Comparison of ENCODE assay signal across 1 cellular context in the genomic region with DNA sequence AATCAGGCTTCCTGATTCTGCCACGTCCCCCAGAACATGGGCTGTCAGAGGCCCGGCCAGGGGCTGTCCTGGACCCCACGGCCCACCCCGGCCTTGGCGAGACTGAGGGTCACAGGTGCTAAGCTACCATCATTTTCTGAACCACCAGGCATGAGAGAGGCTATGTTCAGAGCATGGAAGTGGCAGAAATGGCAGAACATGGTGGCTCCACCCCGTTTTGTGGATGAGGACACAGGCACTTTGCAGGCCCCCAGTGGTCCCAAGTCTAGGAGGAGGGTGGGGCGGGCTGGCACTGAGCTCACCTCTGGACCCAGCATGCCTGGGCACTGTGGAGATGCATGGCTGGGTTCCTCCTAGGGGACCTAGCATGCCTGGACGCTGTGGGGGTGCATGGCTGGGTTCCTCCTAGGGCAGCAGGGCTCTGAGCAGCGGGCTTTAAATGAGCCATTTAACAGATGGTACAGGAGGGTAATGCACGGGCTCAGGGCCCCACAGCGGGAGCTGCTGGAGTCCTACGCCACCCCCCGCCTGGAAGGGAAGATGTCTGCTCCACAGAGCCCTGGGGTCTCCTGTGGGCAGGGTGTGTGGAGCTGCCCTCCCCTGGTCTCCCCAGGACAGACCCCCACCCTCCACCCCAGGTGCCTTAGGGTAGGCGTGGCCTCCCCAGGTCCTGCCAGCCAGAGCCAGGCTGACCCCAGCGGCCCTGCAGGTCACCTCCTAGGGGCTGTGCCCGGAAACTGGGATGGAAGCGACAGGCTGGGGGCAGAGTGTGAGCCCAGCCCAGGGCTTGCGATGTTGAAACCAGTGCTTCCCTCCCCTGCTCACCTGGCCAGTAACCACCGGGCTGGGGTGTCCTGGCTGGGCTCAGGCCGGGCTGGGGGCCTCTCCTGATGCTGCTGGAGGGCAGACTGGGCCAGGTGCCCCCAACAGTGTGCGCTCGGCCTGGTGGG.
TF ChIP-seq lines count a peak whose summit lies in the region.

No MANE protein-coding gene starts in this region.

TF ChIP-seq in A549, 52 proteins besides CTCF, POLR2A, EP300 and RAD21:
- TF ChIP-seq HOXB13 (CRISPR knock-in tag; IDR thresholded peaks at IDR 0.05; ENCODE audit: low read depth) (peak; percentile 66; the same call in 1 of the 2 replicates), EHF (CRISPR knock-in tag; IDR thresholded peaks at IDR 0.05) (0 out of 2 replicates have a peak, but pooled peaks have one; percentile 72), ZNF302 (CRISPR knock-in tag; IDR thresholded peaks at IDR 0.05) (0 out of 2 replicates have a peak, but pooled peaks have one; percentile 35), HOXA7 (CRISPR knock-in tag; IDR thresholded peaks at IDR 0.05) (0 out of 2 replicates have a peak, but pooled peaks have one; percentile 30), HOXB5 (CRISPR knock-in tag; IDR thresholded peaks at IDR 0.05) (peak; percentile 60; the same call in 1 of the 2 replicates), CBX2 (IDR thresholded peaks at IDR 0.05; ENCODE audit: borderline replicate concordance, low read depth) (no peak), BHLHE40 (IDR thresholded peaks at IDR 0.05; ENCODE audit: low read depth, low read length) (no peak), TP53 (CRISPR knock-in tag; IDR thresholded peaks at IDR 0.05) (0 out of 2 replicates have a peak, but pooled peaks have one; percentile 58), RNF2 (IDR thresholded peaks at IDR 0.05; ENCODE audit: borderline replicate concordance, low read depth) (no peak), CEBPB (IDR thresholded peaks at IDR 0.05) (peak in 1 of 2 experiments; percentile 34; a peak in 2 of 4 replicates)
